In the genomic region with DNA sequence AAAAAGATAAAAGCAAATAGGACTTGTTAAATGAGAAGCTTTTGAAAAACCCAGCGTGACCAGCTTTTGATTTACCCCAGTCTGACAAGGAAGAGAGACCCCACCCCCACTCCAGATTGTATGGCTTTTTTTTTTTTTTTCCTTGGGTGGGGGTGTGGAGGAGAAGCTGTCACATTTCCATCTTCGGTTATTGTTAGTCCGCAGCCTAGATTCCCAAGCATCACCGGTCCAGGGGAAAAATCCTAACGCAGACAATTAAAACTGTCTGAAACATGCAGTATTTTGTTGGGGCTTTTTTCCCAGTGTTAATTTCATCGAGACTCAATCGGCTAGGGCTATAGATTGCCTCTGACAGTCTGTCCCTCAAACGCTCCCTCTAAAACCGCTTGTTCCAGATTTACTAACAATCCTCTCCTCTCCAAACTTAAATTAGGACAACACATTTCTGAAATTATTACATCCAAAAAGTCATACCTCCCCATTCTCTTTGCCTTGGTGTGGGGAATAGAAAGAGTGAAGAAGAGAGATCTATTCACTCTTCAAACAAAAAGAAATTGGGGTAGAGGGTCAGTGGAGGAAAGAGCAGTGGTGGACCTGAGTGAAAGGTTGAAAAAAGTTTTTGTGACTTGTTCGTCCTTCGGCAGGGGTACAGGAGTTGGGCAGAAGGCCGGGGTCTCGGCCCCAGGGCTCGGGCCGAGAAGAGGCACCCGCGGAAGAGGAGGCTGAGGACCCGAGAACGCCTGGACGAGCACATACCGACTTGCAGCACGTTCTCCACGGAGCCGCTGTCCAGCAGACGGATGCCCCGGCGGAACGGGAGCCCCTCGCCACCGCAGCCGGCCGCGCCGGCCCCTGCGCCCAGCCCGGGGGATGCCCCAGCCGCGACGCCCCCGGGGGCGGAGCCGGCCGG, we compare ENCODE assay signal across 8 cellular contexts. TPM values are rescaled to one million over a fixed set of nuclear protein-coding genes. Genes with fewer than 3 reads are reported as not detected.
A peak's percentile ranks its signal among the peaks of the same experiment; 100 is the strongest.
DNase-seq lines count a peak whose midpoint lies in the region; ATAC-seq and TF ChIP-seq lines count a peak whose summit lies in the region.

No MANE protein-coding gene starts in this region.

- DNase-seq in CD14-positive monocyte (ENCODE audit: low spot score) (no peak), GM23338 (ENCODE audit: low spot score) (peak; percentile 69), NCI-H526 treated with DMSO at 0.1 percent for 48 hours (lab: John Stamatoyannopoulos, UW) (peak; percentile 69), left cardiac atrium (peak; percentile 63), trophoblast cell (peak in 1 of 2 donors; percentile 11), NCI-H1436 (lab: John Stamatoyannopoulos, UW) (no peak)
- peak; percentile 49 for DNase-seq in activated naive CD8-positive, alpha-beta T cell treated with anti-CD3 and anti-CD28 coated beads, Interleukin-2, amount 10 ng/mL, durations not matched to agents 7 days and 5 days

- no CpG with 5 or more reads among the region's 43 CpGs for WGBS in trophoblast cell (ENCODE audit: extremely low coverage, insufficient coverage, insufficient read length)

- TF ChIP-seq CTCF in CD14-positive monocyte (IDR thresholded peaks at IDR 0.05), result no peak
- TF ChIP-seq CTCF in GM23338 (conservative IDR thresholded peaks at IDR 0.05; ENCODE audit: low read depth in 2 of 2), result no peak

- no peaks in the 10 kb centered on the region for H3K9me2 ChIP-seq in GM23338 (ENCODE audit: insufficient read depth)

- H3K36me3 Mint-ChIP-seq in CD14-positive monocyte, result peaks cover 0 to 10% of the 10 kb centered on the region in 2 donors
- H3K36me3 Mint-ChIP-seq in GM23338 (ENCODE audit: low read depth), result no peaks in the 10 kb centered on the region; the same call in 2 of the 3 replicates
- no peaks in the 10 kb centered on the region for H3K36me3 Mint-ChIP-seq in activated naive CD8-positive, alpha-beta T cell treated with anti-CD3 and anti-CD28 coated beads, Interleukin-2, amount 10 ng/mL, durations not matched to agents 7 days and 5 days

- H3K9me3 Mint-ChIP-seq in CD14-positive monocyte, result peaks cover 0 to 9% (median 5%) of the 10 kb centered on the region in 7 donors
- H3K9me3 Mint-ChIP-seq in GM23338, result no peaks in the 10 kb centered on the region; the same call in 2 of the 3 replicates
- H3K9me3 Mint-ChIP-seq in activated naive CD8-positive, alpha-beta T cell treated with anti-CD3 and anti-CD28 coated beads, Interleukin-2, amount 10 ng/mL, durations not matched to agents 7 days and 5 days, result no peaks in the 10 kb centered on the region

- H4K12ac ChIP-seq in trophoblast cell (ENCODE audit: low read depth, low read length), result no peak overlapping the region

- H4K91ac ChIP-seq in trophoblast cell (ENCODE audit: low read depth, low read length), result no peak overlapping the region

- POLR2A ChIA-PET in activated naive CD8-positive, alpha-beta T cell treated with anti-CD3 and anti-CD28 coated beads, Interleukin-2, amount 10 ng/mL, durations not matched to agents 7 days and 5 days (lab: Charles Lee), result interaction anchor here (0.9 kb wide), 1 partner anchor 195 kb away, joined by 3 read pairs; a partner anchor contains a TSS

- H3K27ac Mint-ChIP-seq in CD14-positive monocyte, result no peak overlapping the region
- H3K27ac Mint-ChIP-seq in GM23338, result no peak overlapping the region; the same call in 1 of the 2 replicates
- H3K27ac Mint-ChIP-seq in activated naive CD8-positive, alpha-beta T cell treated with anti-CD3 and anti-CD28 coated beads, Interleukin-2, amount 10 ng/mL, durations not matched to agents 7 days and 5 days, result peak overlapping the region; percentile 70

- no peak overlapping the region for H4K8ac ChIP-seq in trophoblast cell (ENCODE audit: low read depth, low read length)

- H3K27ac ChIP-seq in GM23338 (ENCODE audit: low read depth) (no peak overlapping the region), trophoblast cell (ENCODE audit: low read depth, low read length) (no peak overlapping the region)

- H3K79me1 ChIP-seq in trophoblast cell (ENCODE audit: low read length), result no peaks in the 10 kb centered on the region

- H2AFZ ChIP-seq in GM23338 (peak overlapping the region; percentile 19; the same call in 1 of the 2 replicates), trophoblast cell (ENCODE audit: insufficient read depth, low read length, poor library complexity) (no peak overlapping the region)

- no peak overlapping the region for H2BK120ac ChIP-seq in trophoblast cell (ENCODE audit: insufficient read depth, low read length, poor library complexity)

- H3K9ac ChIP-seq in trophoblast cell (ENCODE audit: low read length), result no peak overlapping the region

- H3K36me3 ChIP-seq in GM23338 (ENCODE audit: insufficient read depth), result no peaks in the 10 kb centered on the region
- no peaks in the 10 kb centered on the region for H3K36me3 ChIP-seq in trophoblast cell (ENCODE audit: control insufficient read depth in 1 of 2, insufficient read depth in 2 of 2, low read length in 2 of 2)

- H3K4me2 ChIP-seq in GM23338, result peak overlapping the region; percentile 96
- H3K4me2 ChIP-seq in trophoblast cell (ENCODE audit: low read length), result peak overlapping the region; percentile 69

- no peak overlapping the region for H3K4ac ChIP-seq in trophoblast cell (ENCODE audit: low read depth, low read length)

- 0 out of 2 replicates have a peak, but pooled peaks cover 4% of the 10 kb centered on the region for H4K20me1 ChIP-seq in GM23338 (replicated peaks; ENCODE audit: insufficient read depth)

- ATAC-seq in GM23338 (peak; percentile 66), left cardiac atrium (peak in 1 of 2 donors; percentile 53), HG02763 (IDR thresholded peaks at IDR 0.05; ENCODE audit: unreplicated experiment) (no peak)
- no peak for ATAC-seq in activated naive CD8-positive, alpha-beta T cell treated with anti-CD3 and anti-CD28 coated beads, Interleukin-2, amount 10 ng/mL, durations not matched to agents 7 days and 5 days (ENCODE audit: low read depth)

- H3K27me3 Mint-ChIP-seq in CD14-positive monocyte (ENCODE audit: low read depth in 3 of 3) (peaks cover 59 to 68% (median 62%) of the 10 kb centered on the region in 3 donors), GM23338 (ENCODE audit: insufficient read depth, low read depth, poor library complexity) (peaks cover 21% of the 10 kb centered on the region)
- peaks cover 73% of the 10 kb centered on the region for H3K27me3 Mint-ChIP-seq in activated naive CD8-positive, alpha-beta T cell treated with anti-CD3 and anti-CD28 coated beads, Interleukin-2, amount 10 ng/mL, durations not matched to agents 7 days and 5 days

- intact Hi-C loops in CD14-positive monocyte (cut with micrococcal nuclease), result no loop called here
- intact Hi-C loops in left cardiac atrium (cut with DNase I), result no loop called here

- no peaks in the 10 kb centered on the region for H3K9me3 ChIP-seq in trophoblast cell (ENCODE audit: insufficient read depth, low read depth, low read length)

- H3K79me2 ChIP-seq in GM23338 (replicated peaks; ENCODE audit: insufficient read depth) (no peaks in the 10 kb centered on the region), trophoblast cell (ENCODE audit: control insufficient read depth, insufficient read depth, low read length, poor library complexity) (no peaks in the 10 kb centered on the region)

- H3K14ac ChIP-seq in trophoblast cell (ENCODE audit: low read length), result no peak overlapping the region

- no peak overlapping the region for H2BK12ac ChIP-seq in trophoblast cell (ENCODE audit: low read length)

- no peak overlapping the region for H2AK5ac ChIP-seq in trophoblast cell (ENCODE audit: low read length)

- no peak overlapping the region for H3K23ac ChIP-seq in trophoblast cell (ENCODE audit: low read length)

- no peak overlapping the region for H2BK5ac ChIP-seq in trophoblast cell (ENCODE audit: low read depth, low read length, poor library complexity)

- H3K4me3 ChIP-seq in GM23338 (peak overlapping the region; percentile 77), trophoblast cell (ENCODE audit: low read depth, low read length) (no peak overlapping the region)

- H3K4me3 Mint-ChIP-seq in CD14-positive monocyte (peak overlapping the region; percentile 83 to 95), GM23338 (peak overlapping the region; percentile 81)
- peak overlapping the region; percentile 86 for H3K4me3 Mint-ChIP-seq in activated naive CD8-positive, alpha-beta T cell treated with anti-CD3 and anti-CD28 coated beads, Interleukin-2, amount 10 ng/mL, durations not matched to agents 7 days and 5 days

- H3K18ac ChIP-seq in trophoblast cell (ENCODE audit: low read length), result no peak overlapping the region

- H3K4me1 Mint-ChIP-seq in CD14-positive monocyte, result peaks cover 14% of the 10 kb centered on the region
- H3K4me1 Mint-ChIP-seq in GM23338, result peaks cover 28% of the 10 kb centered on the region
- peaks cover 14% of the 10 kb centered on the region for H3K4me1 Mint-ChIP-seq in activated naive CD8-positive, alpha-beta T cell treated with anti-CD3 and anti-CD28 coated beads, Interleukin-2, amount 10 ng/mL, durations not matched to agents 7 days and 5 days

- H3K4me1 ChIP-seq in GM23338 (ENCODE audit: insufficient read depth), result peaks cover 24% of the 10 kb centered on the region
- peaks cover 4 to 8% of the 10 kb centered on the region in 2 experiments for H3K4me1 ChIP-seq in trophoblast cell (ENCODE audit: control insufficient read depth in 1 of 2, insufficient read depth in 2 of 2, low read length in 2 of 2)

- H3K27me3 ChIP-seq in GM23338 (ENCODE audit: insufficient read depth) (peaks cover 53% of the 10 kb centered on the region), trophoblast cell (ENCODE audit: insufficient read depth, low read length) (peaks cover 13% of the 10 kb centered on the region)

- H3F3A ChIP-seq in GM23338 (replicated peaks; ENCODE audit: low read depth), result peaks cover 8% of the 10 kb centered on the region

TF ChIP-seq in GM23338, 12 proteins besides CTCF, POLR2A, EP300 and RAD21 (continues in another document):
- TF ChIP-seq, protein P1, sequence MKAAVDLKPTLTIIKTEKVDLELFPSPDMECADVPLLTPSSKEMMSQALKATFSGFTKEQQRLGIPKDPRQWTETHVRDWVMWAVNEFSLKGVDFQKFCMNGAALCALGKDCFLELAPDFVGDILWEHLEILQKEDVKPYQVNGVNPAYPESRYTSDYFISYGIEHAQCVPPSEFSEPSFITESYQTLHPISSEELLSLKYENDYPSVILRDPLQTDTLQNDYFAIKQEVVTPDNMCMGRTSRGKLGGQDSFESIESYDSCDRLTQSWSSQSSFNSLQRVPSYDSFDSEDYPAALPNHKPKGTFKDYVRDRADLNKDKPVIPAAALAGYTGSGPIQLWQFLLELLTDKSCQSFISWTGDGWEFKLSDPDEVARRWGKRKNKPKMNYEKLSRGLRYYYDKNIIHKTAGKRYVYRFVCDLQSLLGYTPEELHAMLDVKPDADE (IDR thresholded peaks at IDR 0.05), result no peak
- TF ChIP-seq EZH2 (IDR thresholded peaks at IDR 0.05; ENCODE audit: low read depth, unreplicated experiment), result peak; percentile 9

RNA-seq across cellular contexts. Expression of a gene that starts 1.1 kb away (rescaled TPM):
- polyA plus RNA-seq in CD14-positive monocyte (not detected), GM23338 (2016; fragmentation: Nextera tagmentation; extraction: Ambion mirVana) (0.49 and 0.65 TPM in 2 replicates)
- total RNA-seq in GM23338 (2014; rRNA removed; shearing (Covaris generic)), result 2.6 and 3.6 TPM in 2 replicates
- 1 to 10 TPM; 1.7 to 1.9 TPM for total RNA-seq in activated naive CD8-positive, alpha-beta T cell treated with anti-CD3 and anti-CD28 coated beads, Interleukin-2, amount 10 ng/mL, durations not matched to agents 7 days and 5 days
- total RNA-seq in left cardiac atrium, result 1 to 10 TPM; 1.3 to 1.5 TPM
- polyA plus RNA-seq in trophoblast cell (2013), result 0.05 and 0.06 TPM in 2 replicates

Comparison
In these comparisons a context has a peak if more than half of its experiments do, and no peak if none do; other contexts are left out.
1. DNase-seq: peak in GM23338 (single experiment), NCI-H526 treated with DMSO at 0.1 percent for 48 hours (single experiment), activated naive CD8-positive, alpha-beta T cell treated with anti-CD3 and anti-CD28 coated beads, Interleukin-2, amount 10 ng/mL, durations not matched to agents 7 days and 5 days (single experiment) and left cardiac atrium (single experiment); none in CD14-positive monocyte (single experiment) and NCI-H1436 (single experiment).
2. Peak in every context shown above with its lines, with median percentiles within 50 percentile points of each other: H3K4me3 Mint-ChIP-seq.